ENCODE assay signal across 2 cellular contexts in the genomic region with DNA sequence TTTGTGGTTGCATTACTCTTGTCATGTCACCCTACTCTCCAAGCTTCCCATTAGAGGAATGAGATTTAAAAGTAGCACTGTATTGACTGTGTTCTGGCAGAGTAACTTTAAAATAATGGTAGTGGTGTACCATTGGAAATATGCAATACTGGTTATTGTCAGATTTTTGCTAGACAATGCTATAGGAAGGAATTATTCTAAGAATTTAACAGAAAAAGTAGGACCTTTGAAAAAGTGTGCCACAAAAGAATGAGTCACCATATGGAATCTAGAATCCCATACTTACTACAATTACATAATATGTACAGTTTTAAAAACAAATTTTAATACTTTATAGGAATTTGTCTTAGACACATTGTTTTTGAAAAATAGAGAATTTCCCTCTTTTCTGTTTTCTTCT.
TF ChIP-seq lines count a peak whose summit lies in the region.

No MANE protein-coding gene starts in this region.

TF ChIP-seq in A549, 52 proteins besides CTCF, POLR2A, EP300 and RAD21:
- TF ChIP-seq EHF (CRISPR knock-in tag; IDR thresholded peaks at IDR 0.05) (no peak), FOSL2 (IDR thresholded peaks at IDR 0.05) (no peak), FOSL2 (CRISPR knock-in tag; IDR thresholded peaks at IDR 0.05) (peak; percentile 65), BHLHE40 (IDR thresholded peaks at IDR 0.05; ENCODE audit: low read depth, low read length) (no peak)

TF ChIP-seq in WTC11, 78 proteins besides CTCF, POLR2A, EP300 and RAD21:
- TF ChIP-seq EMX1 (CRISPR knock-in tag; IDR thresholded peaks at IDR 0.05) (no peak), ZNF121 (CRISPR knock-in tag; IDR thresholded peaks at IDR 0.05) (no peak), FOXJ3 (CRISPR knock-in tag; IDR thresholded peaks at IDR 0.05; ENCODE audit: borderline replicate concordance) (no peak)
- TF ChIP-seq, protein P1, sequence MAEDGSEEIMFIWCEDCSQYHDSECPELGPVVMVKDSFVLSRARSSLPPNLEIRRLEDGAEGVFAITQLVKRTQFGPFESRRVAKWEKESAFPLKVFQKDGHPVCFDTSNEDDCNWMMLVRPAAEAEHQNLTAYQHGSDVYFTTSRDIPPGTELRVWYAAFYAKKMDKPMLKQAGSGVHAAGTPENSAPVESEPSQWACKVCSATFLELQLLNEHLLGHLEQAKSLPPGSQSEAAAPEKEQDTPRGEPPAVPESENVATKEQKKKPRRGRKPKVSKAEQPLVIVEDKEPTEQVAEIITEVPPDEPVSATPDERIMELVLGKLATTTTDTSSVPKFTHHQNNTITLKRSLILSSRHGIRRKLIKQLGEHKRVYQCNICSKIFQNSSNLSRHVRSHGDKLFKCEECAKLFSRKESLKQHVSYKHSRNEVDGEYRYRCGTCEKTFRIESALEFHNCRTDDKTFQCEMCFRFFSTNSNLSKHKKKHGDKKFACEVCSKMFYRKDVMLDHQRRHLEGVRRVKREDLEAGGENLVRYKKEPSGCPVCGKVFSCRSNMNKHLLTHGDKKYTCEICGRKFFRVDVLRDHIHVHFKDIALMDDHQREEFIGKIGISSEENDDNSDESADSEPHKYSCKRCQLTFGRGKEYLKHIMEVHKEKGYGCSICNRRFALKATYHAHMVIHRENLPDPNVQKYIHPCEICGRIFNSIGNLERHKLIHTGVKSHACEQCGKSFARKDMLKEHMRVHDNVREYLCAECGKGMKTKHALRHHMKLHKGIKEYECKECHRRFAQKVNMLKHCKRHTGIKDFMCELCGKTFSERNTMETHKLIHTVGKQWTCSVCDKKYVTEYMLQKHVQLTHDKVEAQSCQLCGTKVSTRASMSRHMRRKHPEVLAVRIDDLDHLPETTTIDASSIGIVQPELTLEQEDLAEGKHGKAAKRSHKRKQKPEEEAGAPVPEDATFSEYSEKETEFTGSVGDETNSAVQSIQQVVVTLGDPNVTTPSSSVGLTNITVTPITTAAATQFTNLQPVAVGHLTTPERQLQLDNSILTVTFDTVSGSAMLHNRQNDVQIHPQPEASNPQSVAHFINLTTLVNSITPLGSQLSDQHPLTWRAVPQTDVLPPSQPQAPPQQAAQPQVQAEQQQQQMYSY (CRISPR knock-in tag; IDR thresholded peaks at IDR 0.05): no peak
- TF ChIP-seq, protein P2, sequence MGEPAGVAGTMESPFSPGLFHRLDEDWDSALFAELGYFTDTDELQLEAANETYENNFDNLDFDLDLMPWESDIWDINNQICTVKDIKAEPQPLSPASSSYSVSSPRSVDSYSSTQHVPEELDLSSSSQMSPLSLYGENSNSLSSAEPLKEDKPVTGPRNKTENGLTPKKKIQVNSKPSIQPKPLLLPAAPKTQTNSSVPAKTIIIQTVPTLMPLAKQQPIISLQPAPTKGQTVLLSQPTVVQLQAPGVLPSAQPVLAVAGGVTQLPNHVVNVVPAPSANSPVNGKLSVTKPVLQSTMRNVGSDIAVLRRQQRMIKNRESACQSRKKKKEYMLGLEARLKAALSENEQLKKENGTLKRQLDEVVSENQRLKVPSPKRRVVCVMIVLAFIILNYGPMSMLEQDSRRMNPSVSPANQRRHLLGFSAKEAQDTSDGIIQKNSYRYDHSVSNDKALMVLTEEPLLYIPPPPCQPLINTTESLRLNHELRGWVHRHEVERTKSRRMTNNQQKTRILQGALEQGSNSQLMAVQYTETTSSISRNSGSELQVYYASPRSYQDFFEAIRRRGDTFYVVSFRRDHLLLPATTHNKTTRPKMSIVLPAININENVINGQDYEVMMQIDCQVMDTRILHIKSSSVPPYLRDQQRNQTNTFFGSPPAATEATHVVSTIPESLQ (CRISPR knock-in tag; IDR thresholded peaks at IDR 0.05): no peak
- TF ChIP-seq, protein P3, sequence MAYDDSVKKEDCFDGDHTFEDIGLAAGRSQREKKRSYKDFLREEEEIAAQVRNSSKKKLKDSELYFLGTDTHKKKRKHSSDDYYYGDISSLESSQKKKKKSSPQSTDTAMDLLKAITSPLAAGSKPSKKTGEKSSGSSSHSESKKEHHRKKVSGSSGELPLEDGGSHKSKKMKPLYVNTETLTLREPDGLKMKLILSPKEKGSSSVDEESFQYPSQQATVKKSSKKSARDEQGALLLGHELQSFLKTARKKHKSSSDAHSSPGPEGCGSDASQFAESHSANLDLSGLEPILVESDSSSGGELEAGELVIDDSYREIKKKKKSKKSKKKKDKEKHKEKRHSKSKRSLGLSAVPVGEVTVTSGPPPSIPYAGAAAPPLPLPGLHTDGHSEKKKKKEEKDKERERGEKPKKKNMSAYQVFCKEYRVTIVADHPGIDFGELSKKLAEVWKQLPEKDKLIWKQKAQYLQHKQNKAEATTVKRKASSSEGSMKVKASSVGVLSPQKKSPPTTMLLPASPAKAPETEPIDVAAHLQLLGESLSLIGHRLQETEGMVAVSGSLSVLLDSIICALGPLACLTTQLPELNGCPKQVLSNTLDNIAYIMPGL (CRISPR knock-in tag; IDR thresholded peaks at IDR 0.05): no peak
- TF ChIP-seq, protein P4, sequence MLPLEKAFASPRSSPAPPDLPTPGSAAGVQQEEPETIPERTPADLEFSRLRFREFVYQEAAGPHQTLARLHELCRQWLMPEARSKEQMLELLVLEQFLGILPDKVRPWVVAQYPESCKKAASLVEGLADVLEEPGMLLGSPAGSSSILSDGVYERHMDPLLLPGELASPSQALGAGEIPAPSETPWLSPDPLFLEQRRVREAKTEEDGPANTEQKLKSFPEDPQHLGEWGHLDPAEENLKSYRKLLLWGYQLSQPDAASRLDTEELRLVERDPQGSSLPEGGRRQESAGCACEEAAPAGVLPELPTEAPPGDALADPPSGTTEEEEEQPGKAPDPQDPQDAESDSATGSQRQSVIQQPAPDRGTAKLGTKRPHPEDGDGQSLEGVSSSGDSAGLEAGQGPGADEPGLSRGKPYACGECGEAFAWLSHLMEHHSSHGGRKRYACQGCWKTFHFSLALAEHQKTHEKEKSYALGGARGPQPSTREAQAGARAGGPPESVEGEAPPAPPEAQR (CRISPR knock-in tag; IDR thresholded peaks at IDR 0.05): no peak
